7 cellular contexts compared by ENCODE assay signal in the genomic region with DNA sequence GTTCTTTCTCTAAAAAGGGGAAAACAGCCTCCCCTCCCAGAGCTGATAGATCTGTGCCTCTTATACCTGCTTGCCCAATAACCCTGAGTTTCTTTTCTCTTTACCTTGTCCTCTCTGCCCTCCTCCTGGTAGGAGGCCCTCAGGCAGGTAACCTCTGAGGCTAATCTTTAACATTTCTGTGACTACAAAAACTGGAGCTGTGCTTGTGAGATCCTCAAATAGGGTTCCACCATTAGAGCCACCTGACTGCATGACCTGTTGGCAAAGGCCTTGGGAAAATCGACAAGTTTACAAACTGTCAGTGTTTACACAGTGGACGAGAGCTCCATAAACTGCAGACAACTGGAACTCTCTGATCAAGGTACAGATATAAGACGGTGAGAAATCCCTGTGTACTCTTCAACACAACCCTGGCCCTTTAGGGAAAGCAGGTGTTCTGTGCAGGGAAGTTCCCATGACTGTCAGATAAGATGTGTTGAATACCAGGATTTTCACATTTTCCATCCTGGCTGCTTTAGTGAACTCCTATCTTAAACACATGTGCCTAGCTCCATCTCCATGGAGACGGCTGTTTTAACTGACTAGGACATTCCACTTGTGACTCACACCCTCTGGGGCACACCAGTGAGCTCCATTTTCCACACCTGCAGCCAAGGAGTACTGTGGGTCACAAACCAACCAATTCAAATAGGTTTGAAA. TPM values are rescaled to one million over a fixed set of nuclear protein-coding genes. Genes with fewer than 3 reads are reported as not detected.
DNase-seq lines count a peak whose midpoint lies in the region; ATAC-seq and TF ChIP-seq lines count a peak whose summit lies in the region.

No MANE protein-coding gene starts in this region.

- H3K36me3 Mint-ChIP-seq in activated CD4-positive, alpha-beta T cell treated with anti-CD3 and anti-CD28 coated beads, Interleukin-2, amount 10 ng/mL, durations not matched to agents 24 days and 14 days (ENCODE audit: low read depth), result peaks cover 40% of the 10 kb centered on the region

- no peak for ATAC-seq in GM21526 (IDR thresholded peaks at IDR 0.05; ENCODE audit: low FRiP score, unreplicated experiment)

- no peak for TF ChIP-seq CTCF in HFF-Myc (IDR thresholded peaks at IDR 0.05; ENCODE audit: low read depth, low read length, missing control alignments)
- TF ChIP-seq CTCF in fibroblast of villous mesenchyme (IDR thresholded peaks at IDR 0.05; ENCODE audit: insufficient read depth, low read depth, low read length), result no peak
- TF ChIP-seq CTCF in sigmoid colon (IDR thresholded peaks at IDR 0.05), result no peak

- no peak for TF ChIP-seq POLR2A in sigmoid colon (IDR thresholded peaks at IDR 0.05)

- H3K4me3 Mint-ChIP-seq in activated CD4-positive, alpha-beta T cell treated with anti-CD3 and anti-CD28 coated beads, Interleukin-2, amount 10 ng/mL, durations not matched to agents 24 days and 14 days, result peak overlapping the region; percentile 24

- H3K4me1 ChIP-seq in sigmoid colon, result peaks cover 0 to 27% (median 26%) of the 10 kb centered on the region in 4 donors

- TF ChIP-seq EP300 in sigmoid colon (IDR thresholded peaks at IDR 0.05), result no peak

- no peaks in the 10 kb centered on the region for H3K27me3 Mint-ChIP-seq in activated CD4-positive, alpha-beta T cell treated with anti-CD3 and anti-CD28 coated beads, Interleukin-2, amount 10 ng/mL, durations not matched to agents 24 days and 14 days

- WGBS in sigmoid colon, 2 donors, result 10 to 60% methylated on average over 4 of the region's 4 CpGs

- H3K27ac ChIP-seq in sigmoid colon, result peak overlapping the region; percentile 55 to 82 (median 65)

- peak; percentile 90 for DNase-seq in HFF-Myc (ENCODE audit: extremely low read depth, low read depth)
- no peak for DNase-seq in activated CD4-positive, alpha-beta T cell treated with anti-CD3 and anti-CD28 coated beads, Interleukin-2, amount 10 ng/mL, durations not matched to agents 24 days and 14 days
- DNase-seq in fibroblast of villous mesenchyme (ENCODE audit: low read depth), result peak; percentile 92
- peak; percentile 82 for DNase-seq in sigmoid colon
- DNase-seq in RPMI8226, result no peak
- no peak for DNase-seq in activated gamma-delta T cell (lab: John Stamatoyannopoulos, UW)

- no peaks in the 10 kb centered on the region for H3K9me3 Mint-ChIP-seq in activated CD4-positive, alpha-beta T cell treated with anti-CD3 and anti-CD28 coated beads, Interleukin-2, amount 10 ng/mL, durations not matched to agents 24 days and 14 days

- intact Hi-C loops in activated CD4-positive, alpha-beta T cell treated with anti-CD3 and anti-CD28 coated beads, Interleukin-2, amount 10 ng/mL, durations not matched to agents 24 days and 14 days (cut with micrococcal nuclease), result no loop called here
- intact Hi-C loops in sigmoid colon (cut with DNase I), result no loop called here

- H3K4me3 ChIP-seq in HFF-Myc (replicated peaks; ENCODE audit: low read depth, low read length) (no peak overlapping the region), fibroblast of villous mesenchyme (ENCODE audit: low read depth, low read length) (no peak overlapping the region), sigmoid colon (no peak overlapping the region)

- peaks cover 11% of the 10 kb centered on the region for H3K4me1 Mint-ChIP-seq in activated CD4-positive, alpha-beta T cell treated with anti-CD3 and anti-CD28 coated beads, Interleukin-2, amount 10 ng/mL, durations not matched to agents 24 days and 14 days

- H3K9me3 ChIP-seq in sigmoid colon, result no peaks in the 10 kb centered on the region

- H3K27ac Mint-ChIP-seq in activated CD4-positive, alpha-beta T cell treated with anti-CD3 and anti-CD28 coated beads, Interleukin-2, amount 10 ng/mL, durations not matched to agents 24 days and 14 days, result peak overlapping the region; percentile 85

- H3K36me3 ChIP-seq in sigmoid colon, result peaks cover 16 to 98% (median 29%) of the 10 kb centered on the region in 4 donors

- no peaks in the 10 kb centered on the region for H3K27me3 ChIP-seq in sigmoid colon

RNA-seq across cellular contexts. Expression of a gene that starts 38.3 kb away (rescaled TPM):
- total RNA-seq in activated CD4-positive, alpha-beta T cell treated with anti-CD3 and anti-CD28 coated beads, Interleukin-2, amount 10 ng/mL, durations not matched to agents 24 days and 14 days, result 133 and 134 TPM in 2 replicates
- total RNA-seq in fibroblast of villous mesenchyme (127 and 141 TPM in 2 replicates), sigmoid colon (100 to 1,000 TPM in 1 of 4 donors, 10 to 100 TPM in 3; 62.9 to 112 (median 80.8) TPM)
- 10 to 100 TPM; 10.2 to 73.8 (median 13.6) TPM for polyA plus RNA-seq in sigmoid colon

Comparison
In these comparisons a context has a peak if more than half of its experiments do, and no peak if none do; other contexts are left out.
1. DNase-seq: peak in HFF-Myc (single experiment), fibroblast of villous mesenchyme (single experiment) and sigmoid colon (single experiment); none in activated CD4-positive, alpha-beta T cell treated with anti-CD3 and anti-CD28 coated beads, Interleukin-2, amount 10 ng/mL, durations not matched to agents 24 days and 14 days (single experiment), RPMI8226 (single experiment) and activated gamma-delta T cell (single experiment).